In the genomic region with DNA sequence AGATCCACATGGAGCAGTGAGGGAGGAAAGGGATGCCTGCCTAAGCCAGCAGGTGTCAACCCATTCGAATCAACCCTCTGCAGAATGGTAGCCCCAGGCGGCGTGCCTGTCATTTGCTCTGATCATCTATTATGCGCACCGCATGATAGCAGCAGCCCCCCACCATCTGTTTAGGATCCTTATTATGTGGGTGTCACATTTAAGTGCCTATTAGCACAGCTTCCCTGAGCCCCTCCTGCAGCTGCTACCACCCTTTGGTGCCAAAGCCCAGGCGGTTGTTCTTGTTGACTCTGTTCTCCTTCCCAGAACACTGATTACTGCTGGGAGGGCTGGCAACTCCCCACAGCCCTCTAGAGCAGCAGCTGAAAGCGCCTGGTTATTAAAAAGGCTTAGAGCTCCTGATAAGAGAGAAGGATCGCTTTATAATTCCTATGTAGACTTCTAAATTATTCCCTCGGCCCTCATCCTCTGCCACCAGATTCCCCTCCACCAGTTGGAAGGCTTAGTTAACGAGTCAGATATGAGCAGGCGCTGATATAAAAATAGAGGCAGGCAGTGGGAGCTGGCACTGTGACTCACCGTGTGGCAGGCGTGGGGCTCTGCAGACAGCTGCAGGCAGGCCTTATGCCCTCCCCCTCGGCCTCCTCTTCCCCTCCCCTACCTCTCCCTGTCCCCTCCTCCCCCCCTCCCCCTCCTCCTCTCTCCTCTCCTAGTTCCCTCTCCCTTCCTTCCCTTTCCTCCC, we compare ENCODE assay signal across 8 cellular contexts. TPM values are rescaled to one million over a fixed set of nuclear protein-coding genes. Genes with fewer than 3 reads are reported as not detected.
DNase-seq lines count a peak whose midpoint lies in the region; ATAC-seq and TF ChIP-seq lines count a peak whose summit lies in the region.

No MANE protein-coding gene starts in this region.

- no TSS peak for BruUV-seq in PC-9 (replicated peaks; lab: Mats Ljungman, UMichigan)

- H3K4me3 ChIP-seq in KMS-11 (IDR thresholded peaks at IDR 0.05; ENCODE audit: insufficient read depth, low read depth, low read length) = no peak overlapping the region
- H3K4me3 ChIP-seq in PC-9 = no peak overlapping the region
- peak overlapping the region in 46 of 59 donors; percentile 1 to 49 (median 31) for H3K4me3 ChIP-seq in dorsolateral prefrontal cortex

- TF ChIP-seq CTCF in KMS-11 (conservative IDR thresholded peaks at IDR 0.05; ENCODE audit: low read depth, low read length) (no peak), PC-9 (conservative IDR thresholded peaks at IDR 0.05) (no peak), dorsolateral prefrontal cortex (IDR thresholded peaks at IDR 0.05 in 54 of 56, conservative IDR thresholded peaks at IDR 0.05 in 2 of 56; ENCODE audit: low read depth in 1 of 56, partially characterized antibody in 56 of 56) (peak in 1 of 56 donors; percentile 12)

- no peak for ATAC-seq in GM21390 (IDR thresholded peaks at IDR 0.05; ENCODE audit: unreplicated experiment)

- intact Hi-C loops in PC-9 (cut with micrococcal nuclease; ENCODE audit: unreplicated experiment) = no loop called here
- intact Hi-C loops in dorsolateral prefrontal cortex (cut with DNase I) = loop anchor here in 1 of 2 donors (2.0 kb wide), 1 partner anchor 68 kb away; a partner anchor contains a TSS

- H3K4me2 ChIP-seq in KMS-11 (no peak overlapping the region), PC-9 (peak overlapping the region; percentile 21; the same call in 1 of the 2 replicates)

- H3K9me2 ChIP-seq in PC-9 (ENCODE audit: insufficient read depth) = no peaks in the 10 kb centered on the region

- H3K27me3 ChIP-seq in KMS-11 (ENCODE audit: insufficient read depth, low read depth) (no peaks in the 10 kb centered on the region), PC-9 (ENCODE audit: insufficient read depth, low read depth) (no peaks in the 10 kb centered on the region; the same call in 1 of the 2 replicates), dorsolateral prefrontal cortex (peaks cover 0 to 5% (median 0%) of the 10 kb centered on the region in 45 donors)

- H3K9me3 ChIP-seq in PC-9 (ENCODE audit: insufficient read depth, low read depth) = no peaks in the 10 kb centered on the region

- H3K36me3 ChIP-seq in KMS-11 (ENCODE audit: insufficient read depth) (no peaks in the 10 kb centered on the region), PC-9 (ENCODE audit: low read depth) (no peaks in the 10 kb centered on the region)

- CTCF ChIA-PET in PC-9 (lab: Charles Lee) = no interaction called here

- no peaks in the 10 kb centered on the region for H3F3A ChIP-seq in PC-9 (ENCODE audit: insufficient read depth, low read depth)

- H4K20me1 ChIP-seq in KMS-11 (ENCODE audit: insufficient read depth) (no peaks in the 10 kb centered on the region), PC-9 (ENCODE audit: insufficient read depth) (no peaks in the 10 kb centered on the region)

- no peaks in the 10 kb centered on the region for H3K4me1 ChIP-seq in KMS-11 (ENCODE audit: low read depth, poor library complexity, severe bottlenecking)
- H3K4me1 ChIP-seq in PC-9 (replicated peaks; ENCODE audit: insufficient read depth) = peaks cover 15% of the 10 kb centered on the region

- no peak overlapping the region for H3K9ac ChIP-seq in KMS-11

- no peaks in the 10 kb centered on the region for H3K79me2 ChIP-seq in KMS-11 (ENCODE audit: insufficient read depth, low read depth)
- H3K79me2 ChIP-seq in PC-9 (ENCODE audit: low read depth) = no peaks in the 10 kb centered on the region

- no peak overlapping the region for H3K27ac ChIP-seq in KMS-11
- no peak overlapping the region for H3K27ac ChIP-seq in PC-9
- H3K27ac ChIP-seq in dorsolateral prefrontal cortex = peak overlapping the region; percentile 4 to 98 (median 88)

- POLR2A ChIA-PET in PC-9 (lab: Charles Lee; ENCODE audit: unreplicated experiment) = no interaction called here

- H2AFZ ChIP-seq in KMS-11 (ENCODE audit: low read depth) (peak overlapping the region; percentile 31; the same call in 1 of the 2 replicates), PC-9 (no peak overlapping the region)

- DNase-seq in COR-L47 (lab: John Stamatoyannopoulos, UW) (peak; percentile 93), PC-9 (peak in 1 of 2 experiments; percentile 31), dorsolateral prefrontal cortex (peak; percentile 52 to 96 (median 83)), midbrain (lab: John Stamatoyannopoulos, UW) (peak; percentile 31), GF-D8 (lab: John Stamatoyannopoulos, UW) (no peak), NK-92 (lab: John Stamatoyannopoulos, UW; ENCODE audit: unreplicated experiment) (no peak)

RNA-seq across cellular contexts. Expression of a gene that starts 23.0 kb away (rescaled TPM):
- total RNA-seq in PC-9 (2021) (not detected in 2 replicates), dorsolateral prefrontal cortex (1 to 10 TPM in 52 of 120 experiments, under 1 TPM in 54, not detected in 14; 0.29 to 3.3 (median 0.96) TPM)

Comparison
In these comparisons a context has a peak if more than half of its experiments do, and no peak if none do; other contexts are left out.
1. DNase-seq: peak in COR-L47 (single experiment), dorsolateral prefrontal cortex (10 of 10) and midbrain (single experiment); none in GF-D8 (single experiment) and NK-92 (single experiment).
2. H3K27ac ChIP-seq: peak in dorsolateral prefrontal cortex (59 of 59); none in KMS-11 (single experiment) and PC-9 (single experiment).
3. H3K4me3 ChIP-seq: peak in dorsolateral prefrontal cortex (46 of 59); none in KMS-11 (single experiment) and PC-9 (single experiment).